27 cellular contexts compared by ENCODE assay signal in genomic region chr7:117493460-117493859, GRCh38. TPM values are rescaled to one million over a fixed set of nuclear protein-coding genes. Genes with fewer than 3 reads are reported as not detected.
"Had no signal": no experiment of that assay in that cellular context is flagged by ENCODE, and none has a peak within 500 bp of the region (broad histone marks: within the 10 kb centered on the region; RNA-seq: fewer than 3 reads in every experiment).

No MANE protein-coding gene starts in this region.

- ATAC-seq: foreskin keratinocyte; gastroesophageal sphincter; heart left ventricle; left lobe of liver; natural killer cell; psoas muscle; right cardiac atrium; stimulated activated memory B cell treated with anti-CD40 and anti-IgM and Interleukin-4, amounts not matched to agents 10 μg/mL and 1 μg/mL and 100 μg/mL, for 72 hours; stimulated activated naive CD8-positive, alpha-beta T cell treated with anti-CD3 and anti-CD28 coated beads, Interleukin-15, Interleukin-2, amounts not matched to agents 100 U/mL and 50 U/mL, for 24 hours had no signal

- H3K27me3 ChIP-seq: esophagus muscularis mucosa, gastroesophageal sphincter, heart left ventricle, hepatocyte, ovary, sigmoid colon, spleen, tibial nerve, vagina had no signal

- DNase-seq: effector memory CD4-positive, alpha-beta T cell; foreskin keratinocyte; heart left ventricle; kidney; natural killer cell; occipital lobe; ovary; posterior cingulate gyrus; psoas muscle; right cardiac atrium; sigmoid colon; spleen; stimulated activated CD4-positive, alpha-beta T cell treated with anti-CD3 and anti-CD28 coated beads, Interleukin-4, amount 100 ng/mL, for 4 hours; stimulated activated naive CD8-positive, alpha-beta T cell treated with anti-CD3 and anti-CD28 coated beads, Interleukin-15, Interleukin-2, amounts not matched to agents 100 U/mL and 50 U/mL, for 24 hours; substantia nigra had no signal

- H3K4me3 ChIP-seq: esophagus muscularis mucosa, gastroesophageal sphincter, heart left ventricle, hepatocyte, lung, ovary, psoas muscle, sigmoid colon, spleen, thoracic aorta, tibial nerve, vagina had no signal

- H3K27ac ChIP-seq: esophagus muscularis mucosa, foreskin keratinocyte, gastroesophageal sphincter, heart left ventricle, ovary, psoas muscle, sigmoid colon, spleen, thoracic aorta, tibial nerve, vagina had no signal

RNA-seq across cellular contexts. Expression of gene CFTR, which starts 13.6 kb away (rescaled TPM):
- total RNA-seq: endothelial cell of umbilical vein, esophagus muscularis mucosa, foreskin keratinocyte, mononuclear cell, natural killer cell, skeletal muscle tissue, vagina had no signal
